ENCODE assay signal across 18 cellular contexts in the genomic region with DNA sequence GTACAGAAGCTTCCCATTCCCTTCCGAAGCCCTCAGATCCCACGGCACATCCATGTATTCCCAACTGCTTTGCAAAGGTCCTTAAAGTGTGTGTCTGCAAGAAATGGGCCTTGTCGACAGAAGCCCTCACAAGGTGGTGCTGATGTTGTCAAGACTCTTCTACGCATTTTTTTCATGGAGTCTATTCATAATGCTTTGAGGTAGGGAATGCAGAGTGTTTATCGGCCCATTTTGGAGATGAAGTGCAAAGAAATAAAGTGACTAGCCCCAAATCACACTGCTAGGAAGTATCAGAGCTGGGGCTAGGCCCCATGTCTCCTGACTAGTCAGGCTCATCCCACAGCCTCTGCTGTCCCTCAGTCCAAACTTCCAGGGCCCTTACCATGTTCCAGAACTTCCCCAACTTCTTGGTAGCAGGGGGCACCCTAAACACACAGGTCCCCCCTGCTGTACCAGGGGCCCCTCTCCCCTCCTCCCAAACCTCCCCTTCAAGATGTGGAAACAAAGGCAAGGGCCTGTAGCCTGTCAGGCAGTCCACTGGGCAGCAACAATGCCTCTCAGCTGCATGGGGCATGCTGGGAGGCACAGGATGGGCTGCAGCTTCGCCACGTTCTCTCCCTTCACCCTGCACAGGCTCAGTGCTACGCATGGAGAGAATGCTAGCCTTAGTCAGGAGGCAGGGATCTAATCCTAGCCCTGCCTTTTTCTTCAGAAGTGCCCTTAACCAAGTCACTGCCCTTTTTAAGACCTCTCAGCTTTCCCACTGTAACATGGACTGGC. TPM values are rescaled to one million over a fixed set of nuclear protein-coding genes. Genes with fewer than 3 reads are reported as not detected.
DNase-seq lines count a peak whose midpoint lies in the region; ATAC-seq, FAIRE-seq and TF ChIP-seq lines count a peak whose summit lies in the region.
"Had no signal": no experiment of that assay in that cellular context is flagged by ENCODE, and none has a peak within 500 bp of the region (broad histone marks: within the 10 kb centered on the region; RNA-seq: fewer than 3 reads in every experiment).

No MANE protein-coding gene starts in this region.

- H3K36me3 ChIP-seq in astrocyte (ENCODE audit: insufficient read depth, low read length) (peaks cover 77% of the 10 kb centered on the region), brain microvascular endothelial cell (replicated peaks) (peaks cover 91% of the 10 kb centered on the region)
- H3K36me3 ChIP-seq: neural progenitor cell had no signal

- TF ChIP-seq CTCF in 22Rv1 (IDR thresholded peaks at IDR 0.05) (no peak), astrocyte (IDR thresholded peaks at IDR 0.05; ENCODE audit: insufficient read depth, low read depth, low read length) (no peak), nephron (IDR thresholded peaks at IDR 0.05; ENCODE audit: unreplicated experiment in 3 of 3) (no peak), brain microvascular endothelial cell (IDR thresholded peaks at IDR 0.05; ENCODE audit: low read depth, low read length, missing control alignments) (no peak)

- H3K79me2 ChIP-seq in astrocyte (ENCODE audit: insufficient read depth, low read length), result peaks cover 19% of the 10 kb centered on the region

- in situ Hi-C loops in brain microvascular endothelial cell (cut with HindIII; ENCODE audit: low pct_ligation_motif_present, low sequenced_read_pairs), result no loop called here

- H2AFZ ChIP-seq in astrocyte (ENCODE audit: low read depth, low read length), result no peak overlapping the region
- H2AFZ ChIP-seq: neural progenitor cell had no signal

- H3K27ac ChIP-seq in 22Rv1 (peak overlapping the region; percentile 35; the same call in 1 of the 2 replicates), astrocyte (ENCODE audit: low read depth, low read length) (no peak overlapping the region), brain microvascular endothelial cell (no peak overlapping the region)
- H3K27ac ChIP-seq: esophagus squamous epithelium, neural progenitor cell, SJCRH30, thyroid gland had no signal

- no peaks in the 10 kb centered on the region for H3K27me3 ChIP-seq in astrocyte (ENCODE audit: insufficient read depth, low read length)
- H3K27me3 ChIP-seq in brain microvascular endothelial cell (replicated peaks), result no peaks in the 10 kb centered on the region
- H3K27me3 ChIP-seq: esophagus squamous epithelium, neural progenitor cell, SJCRH30, thyroid gland had no signal

- H3K27ac Mint-ChIP-seq in astrocyte (ENCODE audit: unreplicated experiment) (peak overlapping the region; percentile 84), nephron (peak overlapping the region in 2 of 3 experiments; percentile 24 to 28)
- H3K27ac Mint-ChIP-seq: neural progenitor cell had no signal

- H3K4me2 ChIP-seq in astrocyte (ENCODE audit: low read length), result no peak overlapping the region
- H3K4me2 ChIP-seq: neural progenitor cell had no signal

- DNase-seq in astrocyte (ENCODE audit: low read depth) (no peak), brain microvascular endothelial cell (no peak)
- DNase-seq: activated CD4-positive, alpha-beta T cell treated with anti-CD3 and anti-CD28 coated beads, Interleukin-2, amount 50 U/mL, for 48 hours; effector CD4-positive, alpha-beta T cell; esophagus squamous epithelium; mesendoderm; NCI-H1417 treated with DMSO at 0.1 percent for 48 hours; NCI-H2171 treated with DMSO at 0.1 percent for 48 hours; retina; SJCRH30; stimulated activated CD4-positive, alpha-beta T cell treated with anti-CD3 and anti-CD28 coated beads, Interleukin-12 subunit alpha, Interleukin-12 subunit beta, amount 100 ng/mL, for 4 hours; thyroid gland had no signal

- H3K36me3 Mint-ChIP-seq in astrocyte (ENCODE audit: low read depth, unreplicated experiment), result peaks cover 40% of the 10 kb centered on the region
- peaks cover 64% of the 10 kb centered on the region for H3K36me3 Mint-ChIP-seq in nephron (ENCODE audit: low read depth)

- H3K4me1 ChIP-seq in astrocyte (ENCODE audit: insufficient read depth, low read length), result no peaks in the 10 kb centered on the region
- H3K4me1 ChIP-seq: neural progenitor cell, SJCRH30, thyroid gland had no signal

- no peak for ATAC-seq in GM21423 (IDR thresholded peaks at IDR 0.05; ENCODE audit: unreplicated experiment)
- no peak for ATAC-seq in GM21529 (IDR thresholded peaks at IDR 0.05; ENCODE audit: unreplicated experiment)

- peaks cover 6% of the 10 kb centered on the region for H3K4me1 Mint-ChIP-seq in astrocyte (ENCODE audit: low read depth, unreplicated experiment)
- peaks cover 15% of the 10 kb centered on the region for H3K4me1 Mint-ChIP-seq in nephron
- H3K4me1 Mint-ChIP-seq: neural progenitor cell had no signal

- H3K27me3 Mint-ChIP-seq in astrocyte (ENCODE audit: low read depth, unreplicated experiment) (no peaks in the 10 kb centered on the region), nephron (ENCODE audit: low read depth) (no peaks in the 10 kb centered on the region)

- H3K4me3 ChIP-seq in astrocyte (ENCODE audit: insufficient read depth, low read depth, low read length), result no peak overlapping the region
- no peak overlapping the region for H3K4me3 ChIP-seq in brain microvascular endothelial cell (ENCODE audit: low read depth, low read length)
- H3K4me3 ChIP-seq: esophagus squamous epithelium, neural progenitor cell, SJCRH30, thyroid gland had no signal

- TF ChIP-seq POLR2A in GM10847 (IDR thresholded peaks at IDR 0.05; ENCODE audit: extremely low read depth, insufficient read length), result peak; percentile 7

- H3K4me3 Mint-ChIP-seq in astrocyte (ENCODE audit: unreplicated experiment) (no peak overlapping the region), nephron (no peak overlapping the region)
- H3K4me3 Mint-ChIP-seq: neural progenitor cell had no signal

- H4K20me1 ChIP-seq in astrocyte (ENCODE audit: insufficient read depth, low read length), result peaks cover 92% of the 10 kb centered on the region

- no peak overlapping the region for H3K9ac ChIP-seq in astrocyte (ENCODE audit: low read length)
- H3K9ac ChIP-seq: neural progenitor cell had no signal

- H3K9me3 ChIP-seq in astrocyte (ENCODE audit: insufficient read depth, low read depth, low read length), result no peaks in the 10 kb centered on the region
- H3K9me3 ChIP-seq: esophagus squamous epithelium, SJCRH30, thyroid gland had no signal

- H3K9me3 Mint-ChIP-seq in astrocyte (ENCODE audit: unreplicated experiment), result no peaks in the 10 kb centered on the region
- no peaks in the 10 kb centered on the region for H3K9me3 Mint-ChIP-seq in nephron
- H3K9me3 Mint-ChIP-seq: neural progenitor cell had no signal

- FAIRE-seq in astrocyte (lab: Jason Lieb, UNC), result no peak

RNA-seq across cellular contexts. Expression of a gene that starts 7.8 kb away (rescaled TPM):
- 14.1 and 15.2 TPM in 2 replicates for total RNA-seq in astrocyte
